ENCODE assay signal across 1 cellular context in the genomic region with DNA sequence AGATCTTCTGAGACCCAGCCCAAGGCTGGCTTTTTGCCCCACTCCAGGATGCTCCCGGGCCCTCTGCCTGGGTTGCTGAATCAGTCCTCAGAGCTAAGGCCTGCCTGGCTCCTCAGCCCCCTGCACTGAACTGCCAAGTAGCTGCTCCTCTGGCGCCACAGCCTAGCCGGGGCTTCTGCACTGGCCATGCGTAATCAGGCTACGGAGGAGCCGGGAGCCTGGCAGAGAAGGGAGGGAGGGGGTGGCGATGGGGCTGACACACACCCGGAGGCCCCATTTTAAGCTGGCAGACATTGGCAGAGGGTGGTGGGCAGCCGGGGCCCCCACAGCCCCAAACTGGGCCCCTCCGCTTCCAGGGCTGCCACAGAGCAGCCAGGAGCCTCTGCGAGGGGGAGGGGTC.
TF ChIP-seq lines count a peak whose summit lies in the region.

No MANE protein-coding gene starts in this region.

TF ChIP-seq in GM23338, 12 proteins besides CTCF, POLR2A, EP300 and RAD21 (continued from another document):
- TF ChIP-seq, protein P1, sequence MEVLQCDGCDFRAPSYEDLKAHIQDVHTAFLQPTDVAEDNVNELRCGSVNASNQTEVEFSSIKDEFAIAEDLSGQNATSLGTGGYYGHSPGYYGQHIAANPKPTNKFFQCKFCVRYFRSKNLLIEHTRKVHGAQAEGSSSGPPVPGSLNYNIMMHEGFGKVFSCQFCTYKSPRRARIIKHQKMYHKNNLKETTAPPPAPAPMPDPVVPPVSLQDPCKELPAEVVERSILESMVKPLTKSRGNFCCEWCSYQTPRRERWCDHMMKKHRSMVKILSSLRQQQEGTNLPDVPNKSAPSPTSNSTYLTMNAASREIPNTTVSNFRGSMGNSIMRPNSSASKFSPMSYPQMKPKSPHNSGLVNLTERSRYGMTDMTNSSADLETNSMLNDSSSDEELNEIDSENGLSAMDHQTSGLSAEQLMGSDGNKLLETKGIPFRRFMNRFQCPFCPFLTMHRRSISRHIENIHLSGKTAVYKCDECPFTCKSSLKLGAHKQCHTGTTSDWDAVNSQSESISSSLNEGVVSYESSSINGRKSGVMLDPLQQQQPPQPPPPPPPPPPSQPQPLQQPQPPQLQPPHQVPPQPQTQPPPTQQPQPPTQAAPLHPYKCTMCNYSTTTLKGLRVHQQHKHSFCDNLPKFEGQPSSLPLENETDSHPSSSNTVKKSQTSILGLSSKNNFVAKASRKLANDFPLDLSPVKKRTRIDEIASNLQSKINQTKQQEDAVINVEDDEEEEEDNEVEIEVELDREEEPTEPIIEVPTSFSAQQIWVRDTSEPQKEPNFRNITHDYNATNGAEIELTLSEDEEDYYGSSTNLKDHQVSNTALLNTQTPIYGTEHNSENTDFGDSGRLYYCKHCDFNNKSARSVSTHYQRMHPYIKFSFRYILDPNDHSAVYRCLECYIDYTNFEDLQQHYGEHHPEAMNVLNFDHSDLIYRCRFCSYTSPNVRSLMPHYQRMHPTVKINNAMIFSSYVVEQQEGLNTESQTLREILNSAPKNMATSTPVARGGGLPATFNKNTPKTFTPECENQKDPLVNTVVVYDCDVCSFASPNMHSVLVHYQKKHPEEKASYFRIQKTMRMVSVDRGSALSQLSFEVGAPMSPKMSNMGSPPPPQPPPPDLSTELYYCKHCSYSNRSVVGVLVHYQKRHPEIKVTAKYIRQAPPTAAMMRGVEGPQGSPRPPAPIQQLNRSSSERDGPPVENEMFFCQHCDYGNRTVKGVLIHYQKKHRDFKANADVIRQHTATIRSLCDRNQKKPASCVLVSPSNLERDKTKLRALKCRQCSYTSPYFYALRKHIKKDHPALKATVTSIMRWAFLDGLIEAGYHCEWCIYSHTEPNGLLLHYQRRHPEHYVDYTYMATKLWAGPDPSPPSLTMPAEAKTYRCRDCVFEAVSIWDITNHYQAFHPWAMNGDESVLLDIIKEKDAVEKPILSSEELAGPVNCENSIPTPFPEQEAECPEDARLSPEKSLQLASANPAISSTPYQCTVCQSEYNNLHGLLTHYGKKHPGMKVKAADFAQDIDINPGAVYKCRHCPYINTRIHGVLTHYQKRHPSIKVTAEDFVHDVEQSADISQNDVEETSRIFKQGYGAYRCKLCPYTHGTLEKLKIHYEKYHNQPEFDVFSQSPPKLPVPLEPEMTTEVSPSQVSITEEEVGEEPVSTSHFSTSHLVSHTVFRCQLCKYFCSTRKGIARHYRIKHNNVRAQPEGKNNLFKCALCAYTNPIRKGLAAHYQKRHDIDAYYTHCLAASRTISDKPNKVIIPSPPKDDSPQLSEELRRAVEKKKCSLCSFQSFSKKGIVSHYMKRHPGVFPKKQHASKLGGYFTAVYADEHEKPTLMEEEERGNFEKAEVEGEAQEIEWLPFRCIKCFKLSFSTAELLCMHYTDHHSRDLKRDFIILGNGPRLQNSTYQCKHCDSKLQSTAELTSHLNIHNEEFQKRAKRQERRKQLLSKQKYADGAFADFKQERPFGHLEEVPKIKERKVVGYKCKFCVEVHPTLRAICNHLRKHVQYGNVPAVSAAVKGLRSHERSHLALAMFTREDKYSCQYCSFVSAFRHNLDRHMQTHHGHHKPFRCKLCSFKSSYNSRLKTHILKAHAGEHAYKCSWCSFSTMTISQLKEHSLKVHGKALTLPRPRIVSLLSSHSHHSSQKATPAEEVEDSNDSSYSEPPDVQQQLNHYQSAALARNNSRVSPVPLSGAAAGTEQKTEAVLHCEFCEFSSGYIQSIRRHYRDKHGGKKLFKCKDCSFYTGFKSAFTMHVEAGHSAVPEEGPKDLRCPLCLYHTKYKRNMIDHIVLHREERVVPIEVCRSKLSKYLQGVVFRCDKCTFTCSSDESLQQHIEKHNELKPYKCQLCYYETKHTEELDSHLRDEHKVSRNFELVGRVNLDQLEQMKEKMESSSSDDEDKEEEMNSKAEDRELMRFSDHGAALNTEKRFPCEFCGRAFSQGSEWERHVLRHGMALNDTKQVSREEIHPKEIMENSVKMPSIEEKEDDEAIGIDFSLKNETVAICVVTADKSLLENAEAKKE (CRISPR knock-in tag; IDR thresholded peaks at IDR 0.05): no peak
- TF ChIP-seq NANOG (IDR thresholded peaks at IDR 0.05; ENCODE audit: borderline replicate concordance) (no peak), EZH2phosphoT487 (IDR thresholded peaks at IDR 0.05; ENCODE audit: unreplicated experiment) (no peak), EZH2 (IDR thresholded peaks at IDR 0.05; ENCODE audit: low read depth, unreplicated experiment) (no peak), STAT1 (IDR thresholded peaks at IDR 0.05; ENCODE audit: unreplicated experiment) (no peak), ZNF114 (CRISPR knock-in tag; IDR thresholded peaks at IDR 0.05) (no peak), ZNF331 (CRISPR knock-in tag; IDR thresholded peaks at IDR 0.05; ENCODE audit: low read depth) (no peak), CREB1 (CRISPR knock-in tag; IDR thresholded peaks at IDR 0.05; ENCODE audit: low read depth) (no peak)
- TF ChIP-seq, protein P2, sequence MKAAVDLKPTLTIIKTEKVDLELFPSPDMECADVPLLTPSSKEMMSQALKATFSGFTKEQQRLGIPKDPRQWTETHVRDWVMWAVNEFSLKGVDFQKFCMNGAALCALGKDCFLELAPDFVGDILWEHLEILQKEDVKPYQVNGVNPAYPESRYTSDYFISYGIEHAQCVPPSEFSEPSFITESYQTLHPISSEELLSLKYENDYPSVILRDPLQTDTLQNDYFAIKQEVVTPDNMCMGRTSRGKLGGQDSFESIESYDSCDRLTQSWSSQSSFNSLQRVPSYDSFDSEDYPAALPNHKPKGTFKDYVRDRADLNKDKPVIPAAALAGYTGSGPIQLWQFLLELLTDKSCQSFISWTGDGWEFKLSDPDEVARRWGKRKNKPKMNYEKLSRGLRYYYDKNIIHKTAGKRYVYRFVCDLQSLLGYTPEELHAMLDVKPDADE (IDR thresholded peaks at IDR 0.05): no peak
